ENCODE assay signal across 11 cellular contexts in genomic region chr6:80523531-80523970, GRCh38.
DNase-seq lines count a peak whose midpoint lies in the region; ATAC-seq, FAIRE-seq and TF ChIP-seq lines count a peak whose summit lies in the region.
"Had no signal": no experiment of that assay in that cellular context is flagged by ENCODE, and none has a peak within 500 bp of the region (broad histone marks: within the 10 kb centered on the region; RNA-seq: fewer than 3 reads in every experiment).

No MANE protein-coding gene starts in this region.

- ATAC-seq in heart right ventricle (peak in 5 of 8 donors; percentile 14 to 46 (median 25)), Right ventricle myocardium superior (ENCODE audit: poor library complexity) (no peak), aorta (ENCODE audit: low FRiP score) (peak; percentile 8), HG02981 (IDR thresholded peaks at IDR 0.05; ENCODE audit: unreplicated experiment) (no peak)

- 35 to 55% methylated on average over 11 of the region's 11 CpGs for WGBS in heart right ventricle, 2 donors
- WGBS in aorta, 2 donors: 54 to 67% methylated on average over 11 of the region's 11 CpGs

- no peaks in the 10 kb centered on the region for H3K9me3 ChIP-seq in heart right ventricle
- no peaks in the 10 kb centered on the region for H3K9me3 ChIP-seq in kidney (ENCODE audit: control insufficient read depth in 1 of 2, low read length in 2 of 2)
- H3K9me3 ChIP-seq in aorta (ENCODE audit: control insufficient read depth, low read length): no peaks in the 10 kb centered on the region

- H3K27me3 ChIP-seq in heart right ventricle: no peaks in the 10 kb centered on the region
- no peaks in the 10 kb centered on the region for H3K27me3 ChIP-seq in aorta (ENCODE audit: control insufficient read depth in 1 of 2, insufficient read depth in 2 of 2, low read length in 1 of 2)

- intact Hi-C loops in heart right ventricle (cut with DNase I) (no loop called here), Right ventricle myocardium superior (cut with DNase I) (no loop called here), kidney (cut with DNase I) (no loop called here), aorta (cut with DNase I) (no loop called here)

- H3K27ac ChIP-seq in heart right ventricle: no peak overlapping the region
- H3K27ac ChIP-seq in kidney (ENCODE audit: low read depth in 2 of 2, low read length in 2 of 2): no peak overlapping the region
- H3K27ac ChIP-seq in aorta (ENCODE audit: low read depth in 1 of 2, low read length in 2 of 2): no peak overlapping the region

- peak overlapping the region in 5 of 10 donors; percentile 0 to 24 (median 16) for H3K4me3 ChIP-seq in heart right ventricle
- H3K4me3 ChIP-seq in kidney (ENCODE audit: low read length in 2 of 2): peak overlapping the region; percentile 20 to 28
- peak overlapping the region in 1 of 2 donors; percentile 19 for H3K4me3 ChIP-seq in aorta (ENCODE audit: low read length in 2 of 2)

- H3K9ac ChIP-seq in kidney (ENCODE audit: low read length in 2 of 2): no peak overlapping the region

- H3K4me1 ChIP-seq in heart right ventricle (peaks cover 0 to 22% (median 15%) of the 10 kb centered on the region in 9 donors), kidney (ENCODE audit: control insufficient read depth in 1 of 2, insufficient read depth in 1 of 2, low read depth in 1 of 2, low read length in 2 of 2) (no peaks in the 10 kb centered on the region), aorta (ENCODE audit: control insufficient read depth in 1 of 2, insufficient read depth in 2 of 2, low read length in 2 of 2) (peaks cover 0 to 6% of the 10 kb centered on the region in 2 donors)

- TF ChIP-seq CTCF in heart right ventricle (IDR thresholded peaks at IDR 0.05): peak in 3 of 9 donors; percentile 14 to 25 (median 19)
- no peak for TF ChIP-seq CTCF in kidney (IDR thresholded peaks at IDR 0.05; ENCODE audit: borderline replicate concordance, extremely low read depth, insufficient read depth)

- peak; percentile 7 to 11 for DNase-seq in heart right ventricle
- no peak for DNase-seq in Right ventricle myocardium superior
- peak; percentile 63 for DNase-seq in astrocyte of the hippocampus (ENCODE audit: low read depth, low spot score)
- peak; percentile 60 for DNase-seq in kidney
- DNase-seq in aorta: peak in 1 of 2 donors; percentile 38
- DNase-seq in GDM1 (lab: John Stamatoyannopoulos, UW): no peak
- no peak for DNase-seq in amniotic stem cell (lab: John Stamatoyannopoulos, UW)
- DNase-seq: AML-193; effector CD4-positive, alpha-beta T cell; NCI-H526 had no signal

- no peak for FAIRE-seq in kidney (lab: Jason Lieb, UNC)

- H3K36me3 ChIP-seq in heart right ventricle (no peaks in the 10 kb centered on the region), kidney (ENCODE audit: control insufficient read depth in 1 of 2, insufficient read depth in 2 of 2, low read length in 2 of 2) (no peaks in the 10 kb centered on the region), aorta (ENCODE audit: control insufficient read depth in 1 of 2, insufficient read depth in 2 of 2, low read length in 1 of 2) (no peaks in the 10 kb centered on the region)

Comparison
In these comparisons a context has a peak if more than half of its experiments do, and no peak if none do; other contexts are left out.
1. ATAC-seq: peak in heart right ventricle (5 of 8) and aorta (single experiment); none in Right ventricle myocardium superior (single experiment) and HG02981 (single experiment).
2. DNase-seq: peak in heart right ventricle (2 of 2), astrocyte of the hippocampus (single experiment) and kidney (single experiment); none in Right ventricle myocardium superior (single experiment), GDM1 (single experiment) and amniotic stem cell (single experiment).